2 cellular contexts compared by ENCODE assay signal in genomic region chr15:40412095-40412759, GRCh38.
A peak's percentile ranks its signal among the peaks of the same experiment; 100 is the strongest.
TF ChIP-seq lines count a peak whose summit lies in the region.

No MANE protein-coding gene starts in this region.

TF ChIP-seq in WTC11, 78 proteins besides CTCF, POLR2A, EP300 and RAD21:
- TF ChIP-seq KAT7 (CRISPR knock-in tag; IDR thresholded peaks at IDR 0.05; ENCODE audit: borderline replicate concordance) (no peak), GABPB1 (CRISPR knock-in tag; IDR thresholded peaks at IDR 0.05) (peak; percentile 77), ELF4 (CRISPR knock-in tag; IDR thresholded peaks at IDR 0.05; ENCODE audit: low read depth) (no peak)

TF ChIP-seq in SK-N-SH, 30 proteins besides CTCF, POLR2A, EP300 and RAD21:
- no peak for TF ChIP-seq MEF2A (IDR thresholded peaks at IDR 0.05; ENCODE audit: borderline replicate concordance, low read depth)
- TF ChIP-seq, protein P1, sequence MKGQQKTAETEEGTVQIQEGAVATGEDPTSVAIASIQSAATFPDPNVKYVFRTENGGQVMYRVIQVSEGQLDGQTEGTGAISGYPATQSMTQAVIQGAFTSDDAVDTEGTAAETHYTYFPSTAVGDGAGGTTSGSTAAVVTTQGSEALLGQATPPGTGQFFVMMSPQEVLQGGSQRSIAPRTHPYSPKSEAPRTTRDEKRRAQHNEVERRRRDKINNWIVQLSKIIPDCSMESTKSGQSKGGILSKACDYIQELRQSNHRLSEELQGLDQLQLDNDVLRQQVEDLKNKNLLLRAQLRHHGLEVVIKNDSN (IDR thresholded peaks at IDR 0.05; ENCODE audit: borderline replicate concordance, low read depth), result no peak
- TF ChIP-seq ZBTB33 (IDR thresholded peaks at IDR 0.05; ENCODE audit: borderline replicate concordance, low read depth), result no peak
- no peak for TF ChIP-seq EZH2phosphoT487 (IDR thresholded peaks at IDR 0.05; ENCODE audit: borderline replicate concordance, low read depth)
- no peak for TF ChIP-seq SIN3A (IDR thresholded peaks at IDR 0.05; ENCODE audit: borderline replicate concordance, low read depth, low read length)
- no peak for TF ChIP-seq IRF3 (IDR thresholded peaks at IDR 0.05; ENCODE audit: low read depth, low read length)
- TF ChIP-seq ELF1 (IDR thresholded peaks at IDR 0.05), result no peak
- no peak for TF ChIP-seq TCF12 (IDR thresholded peaks at IDR 0.05)
- no peak for TF ChIP-seq MXI1 (IDR thresholded peaks at IDR 0.05; ENCODE audit: low read depth, low read length)
- no peak for TF ChIP-seq GABPA (IDR thresholded peaks at IDR 0.05; ENCODE audit: low read depth)
- no peak for TF ChIP-seq FOXM1 (IDR thresholded peaks at IDR 0.05; ENCODE audit: low read depth)
- no peak for TF ChIP-seq TAF1 (IDR thresholded peaks at IDR 0.05; ENCODE audit: borderline replicate concordance, low read depth, low read length)
- TF ChIP-seq FOSL2 (IDR thresholded peaks at IDR 0.05; ENCODE audit: borderline replicate concordance, low read depth), result no peak
